Comparison of ENCODE assay signal across 17 cellular contexts in the genomic region with DNA sequence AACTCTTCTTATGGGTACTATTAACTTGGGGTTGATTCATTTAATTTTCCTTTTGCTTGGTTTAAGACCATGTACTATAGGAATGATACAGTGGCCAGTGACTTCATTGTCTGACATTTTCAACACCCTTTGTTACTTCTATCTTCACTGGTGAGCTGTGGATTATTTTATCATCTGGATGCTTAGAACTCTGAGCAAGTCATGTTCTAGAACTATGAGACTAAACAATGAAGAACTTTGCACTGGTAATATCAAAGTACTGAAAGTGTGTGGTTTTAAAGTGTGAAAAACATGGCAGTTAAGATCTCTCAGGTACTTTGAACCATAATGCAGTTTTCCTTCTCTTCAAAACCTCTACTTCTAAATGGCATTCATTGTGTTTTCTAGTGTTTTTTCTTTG. TPM values are rescaled to one million over a fixed set of nuclear protein-coding genes. Genes with fewer than 3 reads are reported as not detected.
A peak's percentile ranks its signal among the peaks of the same experiment; 100 is the strongest.
DNase-seq lines count a peak whose midpoint lies in the region; ATAC-seq, FAIRE-seq and TF ChIP-seq lines count a peak whose summit lies in the region.
"Had no signal": no experiment of that assay in that cellular context is flagged by ENCODE, and none has a peak within 500 bp of the region (broad histone marks: within the 10 kb centered on the region; RNA-seq: fewer than 3 reads in every experiment).

No MANE protein-coding gene starts in this region.

- H3K27me3 ChIP-seq in keratinocyte (ENCODE audit: control insufficient read depth, extremely low read depth, insufficient read depth, low read length) (no peaks in the 10 kb centered on the region), stomach (peaks cover 0 to 7% (median 0%) of the 10 kb centered on the region in 3 donors)
- H3K27me3 ChIP-seq: body of pancreas had no signal

- ATAC-seq in activated CD4-positive, alpha-beta T cell treated with anti-CD3 and anti-CD28 coated beads for 36 hours, result peak; percentile 88

- POLR2A ChIA-PET in activated CD4-positive, alpha-beta T cell treated with anti-CD3 and anti-CD28 coated beads for 36 hours (lab: Charles Lee), result interaction anchor here (0.7 kb wide), 1 partner anchor 749 kb away, joined by 3 read pairs; no protein-coding TSS in a partner anchor

- no peak overlapping the region for H2AFZ ChIP-seq in keratinocyte (ENCODE audit: control insufficient read depth, low read length)

- H3K79me2 ChIP-seq in keratinocyte (ENCODE audit: control insufficient read depth, insufficient read depth, low read length), result peaks cover 3% of the 10 kb centered on the region

- H3K36me3 ChIP-seq in keratinocyte (ENCODE audit: control insufficient read depth in 2 of 2, extremely low read depth in 1 of 2, insufficient read depth in 2 of 2, low read length in 2 of 2) (peaks cover 0 to 1% of the 10 kb centered on the region in 2 experiments), stomach (peaks cover 0 to 24% (median 16%) of the 10 kb centered on the region in 4 donors)
- H3K36me3 ChIP-seq: WERI-Rb-1 had no signal

- H3K4me2 ChIP-seq in keratinocyte (ENCODE audit: control insufficient read depth, extremely low read depth, insufficient read depth, low read depth, low read length), result no peak overlapping the region

- H3K4me3 Mint-ChIP-seq in activated CD4-positive, alpha-beta T cell treated with anti-CD3 and anti-CD28 coated beads for 36 hours, result no peak overlapping the region
- H3K4me3 Mint-ChIP-seq in T-helper 1 cell treated with Interleukin-12 subunit alpha and Interleukin-12 subunit beta and Interleukin-4 antibody, amounts not matched to agents 30 μg/mL and 1 μg/mL, for 36 hours, result no peak overlapping the region
- H3K4me3 Mint-ChIP-seq: H9 had no signal

- peak; percentile 17 for FAIRE-seq in keratinocyte (lab: Jason Lieb, UNC)
- FAIRE-seq: frontal cortex had no signal

- TF ChIP-seq EP300 in stomach (IDR thresholded peaks at IDR 0.05), result no peak

- no peaks in the 10 kb centered on the region for H3K9me3 Mint-ChIP-seq in activated CD4-positive, alpha-beta T cell treated with anti-CD3 and anti-CD28 coated beads for 36 hours (ENCODE audit: low read depth)
- no peaks in the 10 kb centered on the region for H3K9me3 Mint-ChIP-seq in T-helper 1 cell treated with Interleukin-12 subunit alpha and Interleukin-12 subunit beta and Interleukin-4 antibody, amounts not matched to agents 30 μg/mL and 1 μg/mL, for 36 hours

- H3K27ac ChIP-seq in keratinocyte (ENCODE audit: control insufficient read depth, insufficient read depth, low read length) (no peak overlapping the region), stomach (peak overlapping the region in 4 of 5 donors; percentile 70 to 84 (median 76))
- H3K27ac ChIP-seq: SK-N-MC, WERI-Rb-1 had no signal

- H3K9me1 ChIP-seq in keratinocyte (ENCODE audit: control insufficient read depth, extremely low read depth, insufficient read depth, low read length), result no peaks in the 10 kb centered on the region

- no peak for TF ChIP-seq POLR2A in stomach (IDR thresholded peaks at IDR 0.05)

- no peak overlapping the region for H3K9ac ChIP-seq in keratinocyte (ENCODE audit: control insufficient read depth, extremely low read depth, insufficient read depth, low read length)

- dilution Hi-C loops in keratinocyte (cut with MboI; ENCODE audit: extremely low pct_ligation_motif_present, low sequenced_read_pairs), result no loop called here

- H3K9me3 ChIP-seq in keratinocyte (ENCODE audit: control insufficient read depth, low read depth, low read length), result no peaks in the 10 kb centered on the region
- H3K9me3 ChIP-seq in stomach, result no peaks in the 10 kb centered on the region
- H3K9me3 ChIP-seq: body of pancreas had no signal

- peaks cover 4% of the 10 kb centered on the region for H3K4me1 ChIP-seq in keratinocyte (ENCODE audit: control insufficient read depth, extremely low read depth, insufficient read depth, low read length)
- peaks cover 0 to 24% (median 19%) of the 10 kb centered on the region in 4 donors for H3K4me1 ChIP-seq in stomach
- H3K4me1 ChIP-seq: body of pancreas had no signal

- H4K20me1 ChIP-seq in keratinocyte (ENCODE audit: control insufficient read depth, extremely low read depth, insufficient read depth, low read length), result no peaks in the 10 kb centered on the region

- intact Hi-C loops in activated CD4-positive, alpha-beta T cell treated with anti-CD3 and anti-CD28 coated beads for 36 hours (cut with DNase I, micrococcal nuclease), result loop anchor here in 1 of 2 experiments (5.0 kb wide), 1 partner anchor 176 kb away; no protein-coding TSS in a partner anchor
- intact Hi-C loops in stomach (cut with DNase I; ENCODE audit: low total_unique reads), result no loop called here

- DNase-seq in activated CD4-positive, alpha-beta T cell treated with anti-CD3 and anti-CD28 coated beads for 36 hours, result no peak
- no peak for DNase-seq in activated CD4-positive, alpha-beta T cell treated with anti-CD3 and anti-CD28 coated beads, Interleukin-2, amount 50 U/mL, for 48 hours
- no peak for DNase-seq in keratinocyte (ENCODE audit: low read depth, low spot score)
- DNase-seq in stomach, result no peak
- no peak for DNase-seq in anterior cingulate cortex (lab: John Stamatoyannopoulos, UW)
- DNase-seq in activated effector memory CD4-positive, alpha-beta T cell treated with anti-CD3 and anti-CD28 coated beads, Interleukin-2, amount 50 U/mL, for 16 hours, result no peak
- DNase-seq in RPMI8226, result no peak
- DNase-seq: body of pancreas; effector CD8-positive, alpha-beta T cell; H9; islet precursor cell; NCI-H2029 treated with DMSO at 0.1 percent for 48 hours; stimulated activated naive CD4-positive, alpha-beta T cell treated with Interleukin-2 at 50 U/mL for 16 hours; WERI-Rb-1 had no signal

- no peak overlapping the region for H3K27ac Mint-ChIP-seq in activated CD4-positive, alpha-beta T cell treated with anti-CD3 and anti-CD28 coated beads for 36 hours
- peak overlapping the region; percentile 76 for H3K27ac Mint-ChIP-seq in T-helper 1 cell treated with Interleukin-12 subunit alpha and Interleukin-12 subunit beta and Interleukin-4 antibody, amounts not matched to agents 30 μg/mL and 1 μg/mL, for 36 hours
- H3K27ac Mint-ChIP-seq: H9 had no signal

- peaks cover 2% of the 10 kb centered on the region for H3K36me3 Mint-ChIP-seq in activated CD4-positive, alpha-beta T cell treated with anti-CD3 and anti-CD28 coated beads for 36 hours (ENCODE audit: low read depth)
- H3K36me3 Mint-ChIP-seq in T-helper 1 cell treated with Interleukin-12 subunit alpha and Interleukin-12 subunit beta and Interleukin-4 antibody, amounts not matched to agents 30 μg/mL and 1 μg/mL, for 36 hours (ENCODE audit: low read depth), result peaks cover 3% of the 10 kb centered on the region

- peaks cover 29% of the 10 kb centered on the region for H3K4me1 Mint-ChIP-seq in activated CD4-positive, alpha-beta T cell treated with anti-CD3 and anti-CD28 coated beads for 36 hours
- peaks cover 28% of the 10 kb centered on the region for H3K4me1 Mint-ChIP-seq in T-helper 1 cell treated with Interleukin-12 subunit alpha and Interleukin-12 subunit beta and Interleukin-4 antibody, amounts not matched to agents 30 μg/mL and 1 μg/mL, for 36 hours (ENCODE audit: low read depth)

- CTCF ChIA-PET in activated CD4-positive, alpha-beta T cell treated with anti-CD3 and anti-CD28 coated beads for 36 hours (lab: Charles Lee), result interaction anchor here (0.9 to 2.0 kb wide), 2 partner anchors 40 to 175 kb away, joined by 3 to 6 read pairs; no protein-coding TSS in a partner anchor

- no peak for TF ChIP-seq CTCF in keratinocyte (optimal IDR thresholded peaks at IDR 0.05 in 1 of 3, IDR thresholded peaks at IDR 0.05 in 1 of 3, conservative IDR thresholded peaks at IDR 0.05 in 1 of 3; ENCODE audit: extremely low read depth in 1 of 3, insufficient read depth in 2 of 3, low read length in 3 of 3)
- no peak for TF ChIP-seq CTCF in stomach (IDR thresholded peaks at IDR 0.05)

- no peaks in the 10 kb centered on the region for H3K27me3 Mint-ChIP-seq in activated CD4-positive, alpha-beta T cell treated with anti-CD3 and anti-CD28 coated beads for 36 hours
- no peaks in the 10 kb centered on the region for H3K27me3 Mint-ChIP-seq in T-helper 1 cell treated with Interleukin-12 subunit alpha and Interleukin-12 subunit beta and Interleukin-4 antibody, amounts not matched to agents 30 μg/mL and 1 μg/mL, for 36 hours (ENCODE audit: low read depth)

- no peak overlapping the region for H3K4me3 ChIP-seq in keratinocyte (ENCODE audit: control insufficient read depth in 2 of 3, extremely low read depth in 1 of 3, insufficient read depth in 2 of 3, low read depth in 1 of 3, low read length in 3 of 3)
- H3K4me3 ChIP-seq in stomach, result no peak overlapping the region
- H3K4me3 ChIP-seq: body of pancreas, SK-N-MC had no signal

RNA-seq across cellular contexts. Expression of gene MAP7D3, which starts 47.8 kb away (rescaled TPM):
- 10 to 100 TPM; 16.8 to 22.7 TPM for total RNA-seq in activated CD4-positive, alpha-beta T cell treated with anti-CD3 and anti-CD28 coated beads for 36 hours
- 9.7 to 13.6 TPM (median 12.5 TPM) in 3 replicates for polyA plus RNA-seq in keratinocyte
- 56.2 TPM for polyA plus RNA-seq in keratinocyte (2011; ENCODE audit: low read depth)
- polyA plus RNA-seq in keratinocyte (2011; cell fraction: cytosol; rRNA removed), result 8.8 and 12.8 TPM in 2 replicates
- polyA plus RNA-seq in keratinocyte (2011; cell fraction: nucleus; rRNA removed), result 15.7 and 18.2 TPM in 2 replicates
- 6.7 and 16.9 TPM in 2 replicates for polyA plus RNA-seq in keratinocyte (2012; ENCODE audit: low replicate concordance)
- 7.0 to 14.6 TPM (median 10.3 TPM) in 3 replicates for polyA minus RNA-seq in keratinocyte
- 13.6 TPM for polyA minus RNA-seq in keratinocyte (2011; cell fraction: cytosol; rRNA and poly(A)+ RNA removed)
- polyA minus RNA-seq in keratinocyte (2011; cell fraction: nucleus; rRNA and poly(A)+ RNA removed), result 6.8 and 13.3 TPM in 2 replicates
- 10 to 100 TPM in 2 of 5 donors, 1 to 10 TPM in 3; 2.2 to 14.1 (median 9.9) TPM for total RNA-seq in stomach
- polyA plus RNA-seq in stomach, result 1 to 10 TPM; 2.4 to 3.7 (median 3.1) TPM

RNA-seq across cellular contexts. Expression of gene FHL1, which starts 56.1 kb away (rescaled TPM):
- total RNA-seq in activated CD4-positive, alpha-beta T cell treated with anti-CD3 and anti-CD28 coated beads for 36 hours, result 10 to 100 TPM; 19.3 to 19.8 TPM
- polyA plus RNA-seq in keratinocyte (121 to 226 TPM (median 203 TPM) in 3 replicates), stomach (100 to 1,000 TPM; 147 to 325 (median 211) TPM)
- 13.3 TPM for polyA plus RNA-seq in keratinocyte (2011; ENCODE audit: low read depth)
- 140 and 197 TPM in 2 replicates for polyA plus RNA-seq in keratinocyte (2011; cell fraction: cytosol; rRNA removed)
- polyA plus RNA-seq in keratinocyte (2011; cell fraction: nucleus; rRNA removed), result 112 and 118 TPM in 2 replicates
- polyA plus RNA-seq in keratinocyte (2012; ENCODE audit: low replicate concordance), result 26.8 and 132 TPM in 2 replicates
- polyA minus RNA-seq in keratinocyte, result 163 to 220 TPM (median 184 TPM) in 3 replicates
- polyA minus RNA-seq in keratinocyte (2011; cell fraction: cytosol; rRNA and poly(A)+ RNA removed), result 134 TPM
- polyA minus RNA-seq in keratinocyte (2011; cell fraction: nucleus; rRNA and poly(A)+ RNA removed), result 27.9 and 46.4 TPM in 2 replicates
- total RNA-seq in stomach, result 1,000 to 10,000 TPM in 1 of 5 donors, 100 to 1,000 TPM in 4; 101 to 1,286 (median 650) TPM

Comparison
In these comparisons a context has a peak if more than half of its experiments do, and no peak if none do; other contexts are left out.
1. RNA of gene FHL1, which starts 56.1 kb away (total RNA-seq): 101 to 1,286 TPM in stomach; 19.3 to 19.8 TPM in activated CD4-positive, alpha-beta T cell treated with anti-CD3 and anti-CD28 coated beads for 36 hours; every median in the first group is over 4 times any median in the second.